Comparison of ENCODE assay signal across 1 cellular context in the genomic region with DNA sequence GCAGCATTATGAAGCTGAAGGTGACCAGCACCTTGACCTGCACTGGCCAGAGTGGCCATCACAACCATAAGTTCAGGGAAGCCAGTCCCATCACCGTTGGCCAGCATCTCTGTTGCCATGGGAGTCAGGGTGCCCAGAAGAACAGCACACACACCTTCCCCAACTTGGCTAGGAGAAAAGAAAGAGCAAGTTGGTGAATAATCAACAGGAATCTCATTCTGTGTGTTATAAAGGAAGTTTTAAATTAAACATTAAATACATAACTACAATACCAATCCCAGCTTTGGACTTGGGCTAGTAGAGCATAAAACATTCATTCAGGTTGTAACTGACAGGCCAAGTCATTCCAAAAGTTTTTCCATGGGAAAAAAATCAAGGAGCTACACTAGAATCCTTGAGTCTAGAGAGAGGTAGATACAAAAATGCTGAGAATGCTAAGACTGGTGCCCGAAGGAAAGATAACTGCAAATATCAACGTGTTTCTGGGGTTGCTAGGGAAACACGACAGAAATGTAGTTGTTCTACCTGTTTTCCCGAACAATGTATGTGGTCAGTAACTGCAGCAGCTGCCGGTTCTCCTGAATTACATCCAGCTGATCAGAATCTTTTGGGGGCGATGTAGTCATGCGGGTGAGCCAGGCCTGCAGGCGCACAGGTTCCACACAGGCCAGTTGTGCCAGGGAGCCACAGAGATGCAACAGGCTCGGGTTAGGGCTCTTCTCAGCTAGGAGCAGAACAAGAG.
TF ChIP-seq lines count a peak whose summit lies in the region.

No MANE protein-coding gene starts in this region.

TF ChIP-seq in WTC11, 78 proteins besides CTCF, POLR2A, EP300 and RAD21 (continued from another document):
- TF ChIP-seq, protein P1, sequence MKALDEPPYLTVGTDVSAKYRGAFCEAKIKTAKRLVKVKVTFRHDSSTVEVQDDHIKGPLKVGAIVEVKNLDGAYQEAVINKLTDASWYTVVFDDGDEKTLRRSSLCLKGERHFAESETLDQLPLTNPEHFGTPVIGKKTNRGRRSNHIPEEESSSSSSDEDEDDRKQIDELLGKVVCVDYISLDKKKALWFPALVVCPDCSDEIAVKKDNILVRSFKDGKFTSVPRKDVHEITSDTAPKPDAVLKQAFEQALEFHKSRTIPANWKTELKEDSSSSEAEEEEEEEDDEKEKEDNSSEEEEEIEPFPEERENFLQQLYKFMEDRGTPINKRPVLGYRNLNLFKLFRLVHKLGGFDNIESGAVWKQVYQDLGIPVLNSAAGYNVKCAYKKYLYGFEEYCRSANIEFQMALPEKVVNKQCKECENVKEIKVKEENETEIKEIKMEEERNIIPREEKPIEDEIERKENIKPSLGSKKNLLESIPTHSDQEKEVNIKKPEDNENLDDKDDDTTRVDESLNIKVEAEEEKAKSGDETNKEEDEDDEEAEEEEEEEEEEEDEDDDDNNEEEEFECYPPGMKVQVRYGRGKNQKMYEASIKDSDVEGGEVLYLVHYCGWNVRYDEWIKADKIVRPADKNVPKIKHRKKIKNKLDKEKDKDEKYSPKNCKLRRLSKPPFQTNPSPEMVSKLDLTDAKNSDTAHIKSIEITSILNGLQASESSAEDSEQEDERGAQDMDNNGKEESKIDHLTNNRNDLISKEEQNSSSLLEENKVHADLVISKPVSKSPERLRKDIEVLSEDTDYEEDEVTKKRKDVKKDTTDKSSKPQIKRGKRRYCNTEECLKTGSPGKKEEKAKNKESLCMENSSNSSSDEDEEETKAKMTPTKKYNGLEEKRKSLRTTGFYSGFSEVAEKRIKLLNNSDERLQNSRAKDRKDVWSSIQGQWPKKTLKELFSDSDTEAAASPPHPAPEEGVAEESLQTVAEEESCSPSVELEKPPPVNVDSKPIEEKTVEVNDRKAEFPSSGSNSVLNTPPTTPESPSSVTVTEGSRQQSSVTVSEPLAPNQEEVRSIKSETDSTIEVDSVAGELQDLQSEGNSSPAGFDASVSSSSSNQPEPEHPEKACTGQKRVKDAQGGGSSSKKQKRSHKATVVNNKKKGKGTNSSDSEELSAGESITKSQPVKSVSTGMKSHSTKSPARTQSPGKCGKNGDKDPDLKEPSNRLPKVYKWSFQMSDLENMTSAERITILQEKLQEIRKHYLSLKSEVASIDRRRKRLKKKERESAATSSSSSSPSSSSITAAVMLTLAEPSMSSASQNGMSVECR (CRISPR knock-in tag; IDR thresholded peaks at IDR 0.05; ENCODE audit: borderline replicate concordance), result no peak
- no peak for TF ChIP-seq NR3C1 (CRISPR knock-in tag; conservative IDR thresholded peaks at IDR 0.05; ENCODE audit: low read depth)
- no peak for TF ChIP-seq SMAD3 (CRISPR knock-in tag; IDR thresholded peaks at IDR 0.05; ENCODE audit: borderline replicate concordance)
- no peak for TF ChIP-seq TCF7 (CRISPR knock-in tag; IDR thresholded peaks at IDR 0.05; ENCODE audit: low read depth)
- no peak for TF ChIP-seq ZNF671 (CRISPR knock-in tag; IDR thresholded peaks at IDR 0.05)
- TF ChIP-seq, protein P2, sequence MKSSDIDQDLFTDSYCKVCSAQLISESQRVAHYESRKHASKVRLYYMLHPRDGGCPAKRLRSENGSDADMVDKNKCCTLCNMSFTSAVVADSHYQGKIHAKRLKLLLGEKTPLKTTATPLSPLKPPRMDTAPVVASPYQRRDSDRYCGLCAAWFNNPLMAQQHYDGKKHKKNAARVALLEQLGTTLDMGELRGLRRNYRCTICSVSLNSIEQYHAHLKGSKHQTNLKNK (CRISPR knock-in tag; IDR thresholded peaks at IDR 0.05), result no peak
- TF ChIP-seq TEAD4 (CRISPR knock-in tag; IDR thresholded peaks at IDR 0.05), result no peak
